Comparison of ENCODE assay signal across 29 cellular contexts in genomic region chr12:20627001-20627588, GRCh38.
A peak's percentile ranks its signal among the peaks of the same experiment; 100 is the strongest.
DNase-seq lines count a peak whose midpoint lies in the region; ATAC-seq and TF ChIP-seq lines count a peak whose summit lies in the region.
"Had no signal": no experiment of that assay in that cellular context is flagged by ENCODE, and none has a peak within 500 bp of the region (broad histone marks: within the 10 kb centered on the region; RNA-seq: fewer than 3 reads in every experiment).

No MANE protein-coding gene starts in this region.

- H3K79me2 ChIP-seq in GM23338 (replicated peaks; ENCODE audit: insufficient read depth): no peaks in the 10 kb centered on the region

- peak overlapping the region; percentile 25; the same call in 1 of the 2 replicates for H2AFZ ChIP-seq in GM23338

- H3K4me3 ChIP-seq in GM23338 (no peak overlapping the region), fibroblast of villous mesenchyme (ENCODE audit: low read depth, low read length) (no peak overlapping the region)
- H3K4me3 ChIP-seq: dorsolateral prefrontal cortex, tibial artery had no signal

- H3K27ac ChIP-seq in GM23338 (ENCODE audit: low read depth): no peak overlapping the region
- H3K27ac ChIP-seq: dorsolateral prefrontal cortex, RWPE1, VCaP had no signal

- no peak for DNase-seq in GM23338 (ENCODE audit: low spot score)
- peak; percentile 79 for DNase-seq in NOMO-1 treated with DMSO at 0.1 percent for 48 hours (lab: John Stamatoyannopoulos, UW; ENCODE audit: unreplicated experiment)
- peak; percentile 10 for DNase-seq in fibroblast of villous mesenchyme (ENCODE audit: low read depth)
- DNase-seq in progenitor cell of endocrine pancreas (ENCODE audit: low spot score, unreplicated experiment): no peak
- DNase-seq in germinal center (ENCODE audit: low spot score): no peak
- DNase-seq in activated CD4-positive, alpha-beta T cell treated with anti-CD3 and anti-CD28 coated beads for 48 hours: no peak
- DNase-seq in T-cell: no peak
- DNase-seq in GDM1 (lab: John Stamatoyannopoulos, UW): no peak
- DNase-seq: activated CD4-positive, alpha-beta T cell treated with anti-CD3 and anti-CD28 coated beads, Interleukin-2, amount 50 U/mL, for 1 hour; activated naive CD4-positive, alpha-beta T cell treated with anti-CD3 and anti-CD28 coated beads, Interleukin-2, amount 10 ng/mL, durations not matched to agents 7 days and 5 days; CD4-positive, CD25-positive, alpha-beta regulatory T cell; central memory CD4-positive, alpha-beta T cell; dorsolateral prefrontal cortex; MM.1S; naive thymus-derived CD8-positive, alpha-beta T cell; NCI-H146; NCI-H2171; NCI-H524; NK-92 treated with Interleukin-12 subunit alpha and Interleukin-12 subunit beta, amount 100 ng/mL, for 24 hours; SK-N-SH; stimulated activated naive CD8-positive, alpha-beta T cell treated with anti-CD3 and anti-CD28 coated beads, Interleukin-15, amount 100 ng/mL, for 72 hours; tibial artery had no signal

- peaks cover 31% of the 10 kb centered on the region for H3K4me1 ChIP-seq in GM23338 (ENCODE audit: insufficient read depth)

- no peaks in the 10 kb centered on the region for H3K9me2 ChIP-seq in GM23338 (ENCODE audit: insufficient read depth)
- H3K9me2 ChIP-seq: SK-N-SH had no signal

- H3K36me3 ChIP-seq in GM23338 (ENCODE audit: insufficient read depth): no peaks in the 10 kb centered on the region

- H3K9me3 Mint-ChIP-seq in GM23338: no peaks in the 10 kb centered on the region
- no peaks in the 10 kb centered on the region for H3K9me3 Mint-ChIP-seq in progenitor cell of endocrine pancreas (ENCODE audit: low read depth)
- H3K9me3 Mint-ChIP-seq in T-cell: no peaks in the 10 kb centered on the region
- H3K9me3 Mint-ChIP-seq: activated naive CD4-positive, alpha-beta T cell treated with anti-CD3 and anti-CD28 coated beads, Interleukin-2, amount 10 ng/mL, durations not matched to agents 7 days and 5 days; activated T-helper 1 cell treated with anti-CD3 and anti-CD28 coated beads, Interleukin-12 subunit alpha, Interleukin-12 subunit beta, Interleukin-2, Interleukin-4 antibody, amounts not matched to agents 30 ng/mL and 10 ng/mL and 1 ng/mL, durations not matched to agents 14 hours and 24 hours and 36 hours; stimulated activated naive CD8-positive, alpha-beta T cell treated with anti-CD3 and anti-CD28 coated beads, Interleukin-15, amount 100 ng/mL, for 72 hours; T-helper 2 cell treated with Interferon-gamma antibody and Interleukin-4, amounts not matched to agents 5 μg/mL and 100 μg/mL, for 36 hours had no signal

- H3K27me3 Mint-ChIP-seq in GM23338 (ENCODE audit: insufficient read depth, low read depth, poor library complexity) (peaks cover 3% of the 10 kb centered on the region), progenitor cell of endocrine pancreas (no peaks in the 10 kb centered on the region), T-cell (no peaks in the 10 kb centered on the region)
- H3K27me3 Mint-ChIP-seq: activated naive CD4-positive, alpha-beta T cell treated with anti-CD3 and anti-CD28 coated beads, Interleukin-2, amount 10 ng/mL, durations not matched to agents 7 days and 5 days; CD4-positive, CD25-positive, alpha-beta regulatory T cell; IgD-negative memory B cell; stimulated activated naive CD8-positive, alpha-beta T cell treated with anti-CD3 and anti-CD28 coated beads, Interleukin-15, amount 100 ng/mL, for 72 hours had no signal

- H3K4me1 Mint-ChIP-seq in GM23338: peaks cover 30% of the 10 kb centered on the region
- H3K4me1 Mint-ChIP-seq in progenitor cell of endocrine pancreas (ENCODE audit: low read depth): peaks cover 30% of the 10 kb centered on the region
- no peaks in the 10 kb centered on the region for H3K4me1 Mint-ChIP-seq in T-cell
- H3K4me1 Mint-ChIP-seq: activated naive CD4-positive, alpha-beta T cell treated with anti-CD3 and anti-CD28 coated beads, Interleukin-2, amount 10 ng/mL, durations not matched to agents 7 days and 5 days; CD4-positive, CD25-positive, alpha-beta regulatory T cell; IgD-negative memory B cell; naive thymus-derived CD8-positive, alpha-beta T cell; stimulated activated naive CD8-positive, alpha-beta T cell treated with anti-CD3 and anti-CD28 coated beads, Interleukin-15, amount 100 ng/mL, for 72 hours had no signal

- H3K27ac Mint-ChIP-seq in GM23338 (peak overlapping the region; percentile 52), progenitor cell of endocrine pancreas (peak overlapping the region; percentile 75), T-cell (no peak overlapping the region)
- H3K27ac Mint-ChIP-seq: activated naive CD4-positive, alpha-beta T cell treated with anti-CD3 and anti-CD28 coated beads, Interleukin-2, amount 10 ng/mL, durations not matched to agents 7 days and 5 days; activated T-helper 1 cell treated with anti-CD3 and anti-CD28 coated beads, Interleukin-12 subunit alpha, Interleukin-12 subunit beta, Interleukin-2, Interleukin-4 antibody, amounts not matched to agents 30 ng/mL and 10 ng/mL and 1 ng/mL, durations not matched to agents 14 hours and 24 hours and 36 hours; CD4-positive, CD25-positive, alpha-beta regulatory T cell; IgD-negative memory B cell; mesothelial cell of epicardium; naive thymus-derived CD8-positive, alpha-beta T cell; stimulated activated naive CD8-positive, alpha-beta T cell treated with anti-CD3 and anti-CD28 coated beads, Interleukin-15, amount 100 ng/mL, for 72 hours; T-helper 2 cell treated with Interferon-gamma antibody and Interleukin-4, amounts not matched to agents 5 μg/mL and 100 μg/mL, for 36 hours had no signal

- CTCF ChIA-PET in T-cell (lab: Charles Lee): interaction anchor here (0.6 to 0.8 kb wide), 3 partner anchors 23 to 182 kb away, joined by 3 to 9 read pairs (median 3); no protein-coding TSS in a partner anchor

- TF ChIP-seq CTCF in GM23338 (conservative IDR thresholded peaks at IDR 0.05; ENCODE audit: low read depth in 2 of 2): no peak
- TF ChIP-seq CTCF in fibroblast of villous mesenchyme (IDR thresholded peaks at IDR 0.05; ENCODE audit: insufficient read depth, low read depth, low read length): no peak
- TF ChIP-seq CTCF in progenitor cell of endocrine pancreas (IDR thresholded peaks at IDR 0.05; ENCODE audit: unreplicated experiment): no peak

- POLR2A ChIA-PET in T-cell (lab: Charles Lee): interaction anchor here in 1 of 2 donors (0.5 to 0.7 kb wide), 2 partner anchors 9 to 21 kb away, joined by 4 read pairs; no protein-coding TSS in a partner anchor

- ATAC-seq in GM23338: no peak
- no peak for ATAC-seq in T-cell (replicated peaks in 1 of 4)
- ATAC-seq: left lobe of liver; naive thymus-derived CD8-positive, alpha-beta T cell; stimulated activated naive CD8-positive, alpha-beta T cell treated with anti-CD3 and anti-CD28 coated beads, Interleukin-15, amount 100 ng/mL, for 72 hours had no signal

- no peaks in the 10 kb centered on the region for H3F3A ChIP-seq in GM23338 (replicated peaks; ENCODE audit: low read depth)

- no peak overlapping the region for H3K4me2 ChIP-seq in GM23338
- H3K4me2 ChIP-seq: SK-N-SH had no signal

- H3K4me3 Mint-ChIP-seq in GM23338 (no peak overlapping the region), progenitor cell of endocrine pancreas (ENCODE audit: low read depth) (peak overlapping the region; percentile 1), T-cell (no peak overlapping the region)
- H3K4me3 Mint-ChIP-seq: activated naive CD4-positive, alpha-beta T cell treated with anti-CD3 and anti-CD28 coated beads, Interleukin-2, amount 10 ng/mL, durations not matched to agents 7 days and 5 days; activated T-helper 1 cell treated with anti-CD3 and anti-CD28 coated beads, Interleukin-12 subunit alpha, Interleukin-12 subunit beta, Interleukin-2, Interleukin-4 antibody, amounts not matched to agents 30 ng/mL and 10 ng/mL and 1 ng/mL, durations not matched to agents 14 hours and 24 hours and 36 hours; CD4-positive, CD25-positive, alpha-beta regulatory T cell; IgD-negative memory B cell; mesothelial cell of epicardium; naive thymus-derived CD8-positive, alpha-beta T cell; stimulated activated naive CD8-positive, alpha-beta T cell treated with anti-CD3 and anti-CD28 coated beads, Interleukin-15, amount 100 ng/mL, for 72 hours; T-helper 2 cell treated with Interferon-gamma antibody and Interleukin-4, amounts not matched to agents 5 μg/mL and 100 μg/mL, for 36 hours had no signal

- no peaks in the 10 kb centered on the region for H3K36me3 Mint-ChIP-seq in GM23338 (ENCODE audit: low read depth)
- H3K36me3 Mint-ChIP-seq in progenitor cell of endocrine pancreas (ENCODE audit: insufficient read depth): peaks cover 32% of the 10 kb centered on the region
- no peaks in the 10 kb centered on the region for H3K36me3 Mint-ChIP-seq in T-cell
- H3K36me3 Mint-ChIP-seq: activated naive CD4-positive, alpha-beta T cell treated with anti-CD3 and anti-CD28 coated beads, Interleukin-2, amount 10 ng/mL, durations not matched to agents 7 days and 5 days; CD4-positive, CD25-positive, alpha-beta regulatory T cell; IgD-negative memory B cell; naive thymus-derived CD8-positive, alpha-beta T cell had no signal

- H4K20me1 ChIP-seq in GM23338 (replicated peaks; ENCODE audit: insufficient read depth): no peaks in the 10 kb centered on the region

- H3K27me3 ChIP-seq in GM23338 (ENCODE audit: insufficient read depth): no peaks in the 10 kb centered on the region
- H3K27me3 ChIP-seq: dorsolateral prefrontal cortex, tibial artery had no signal

TF ChIP-seq in GM23338, 12 proteins besides CTCF, POLR2A, EP300 and RAD21 (continues in another document):
- TF ChIP-seq CREB1 (CRISPR knock-in tag; IDR thresholded peaks at IDR 0.05; ENCODE audit: low read depth): no peak
- TF ChIP-seq EZH2 (IDR thresholded peaks at IDR 0.05; ENCODE audit: low read depth, unreplicated experiment): no peak
- TF ChIP-seq POLR2AphosphoS5 (IDR thresholded peaks at IDR 0.05; ENCODE audit: low read depth): no peak
- TF ChIP-seq ETS1 (IDR thresholded peaks at IDR 0.05): no peak
- no peak for TF ChIP-seq STAT1 (IDR thresholded peaks at IDR 0.05; ENCODE audit: unreplicated experiment)

Comparison
In these comparisons a context has a peak if more than half of its experiments do, and no peak if none do; other contexts are left out.
1. DNase-seq: peak in NOMO-1 treated with DMSO at 0.1 percent for 48 hours (single experiment) and fibroblast of villous mesenchyme (single experiment); none in GM23338 (single experiment), progenitor cell of endocrine pancreas (single experiment), germinal center (single experiment), activated CD4-positive, alpha-beta T cell treated with anti-CD3 and anti-CD28 coated beads for 48 hours (single experiment), T-cell (0 of 34) and GDM1 (single experiment).
2. H3K27ac Mint-ChIP-seq: peak in GM23338 (single experiment) and progenitor cell of endocrine pancreas (single experiment); none in T-cell (0 of 2).